1 cellular context compared by ENCODE assay signal in the genomic region with DNA sequence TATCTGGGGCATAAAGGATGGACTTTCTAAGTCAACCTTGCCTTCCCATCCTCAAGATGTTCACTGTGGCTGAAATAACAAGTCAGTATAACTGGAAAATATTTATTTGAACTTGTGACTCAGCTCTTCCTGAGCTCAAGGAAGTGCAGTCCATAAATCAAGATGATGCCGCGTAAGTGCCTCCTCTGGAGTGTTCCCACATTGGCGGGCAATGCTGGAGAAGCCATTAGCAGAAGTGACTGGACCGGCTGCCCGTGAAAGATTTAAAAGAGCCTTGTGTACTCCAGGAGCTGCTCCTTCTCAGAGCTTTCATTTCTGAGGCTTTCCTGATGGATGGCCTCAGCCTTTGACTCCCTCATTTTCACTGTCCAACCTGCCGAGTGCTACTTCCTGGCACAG.
TF ChIP-seq lines count a peak whose summit lies in the region.

No MANE protein-coding gene starts in this region.

TF ChIP-seq in HCT116, 20 proteins besides CTCF, POLR2A, EP300 and RAD21 (continued from another document):
- no peak for TF ChIP-seq EZH2phosphoT487 (IDR thresholded peaks at IDR 0.05; ENCODE audit: borderline replicate concordance)
- TF ChIP-seq, protein P1, sequence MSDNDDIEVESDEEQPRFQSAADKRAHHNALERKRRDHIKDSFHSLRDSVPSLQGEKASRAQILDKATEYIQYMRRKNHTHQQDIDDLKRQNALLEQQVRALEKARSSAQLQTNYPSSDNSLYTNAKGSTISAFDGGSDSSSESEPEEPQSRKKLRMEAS (IDR thresholded peaks at IDR 0.05) = no peak
